In the genomic region with DNA sequence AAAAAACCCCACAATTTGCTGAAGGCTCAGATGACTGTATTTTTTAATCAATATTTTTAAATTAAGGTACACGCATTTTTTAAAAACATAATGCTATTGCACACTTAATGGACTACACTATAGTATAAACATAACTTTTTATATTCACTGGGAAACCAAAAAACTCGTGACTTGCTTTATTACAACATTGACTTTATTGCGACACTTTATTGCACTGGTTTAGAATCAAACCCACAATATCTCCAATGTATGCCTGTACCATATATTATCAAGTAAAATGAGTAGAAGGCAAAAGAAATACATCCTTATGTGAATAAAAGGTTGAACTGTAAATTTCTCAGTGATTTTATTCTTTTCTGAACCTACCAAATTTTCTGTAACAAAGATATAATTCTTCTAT, we compare ENCODE assay signal across 16 cellular contexts. TPM values are rescaled to one million over a fixed set of nuclear protein-coding genes. Genes with fewer than 3 reads are reported as not detected.
DNase-seq lines count a peak whose midpoint lies in the region; ATAC-seq, FAIRE-seq and TF ChIP-seq lines count a peak whose summit lies in the region.
"Had no signal": no experiment of that assay in that cellular context is flagged by ENCODE, and none has a peak within 500 bp of the region (broad histone marks: within the 10 kb centered on the region; RNA-seq: fewer than 3 reads in every experiment).

No MANE protein-coding gene starts in this region.

- POLR2A ChIA-PET in K562 (lab: Yijun Ruan, JAX), result no interaction called here

- H3K4me3 ChIP-seq in HL-60 (replicated peaks; ENCODE audit: insufficient read depth, low read length), result no peak overlapping the region
- no peak overlapping the region for H3K4me3 ChIP-seq in K562
- H3K4me3 ChIP-seq: MG63 had no signal

- CTCF ChIA-PET in K562 (lab: Yijun Ruan, JAX; ENCODE audit: low intra/inter-chr PET ratio), result no interaction called here

- in situ Hi-C loops in K562 (cut with MboI), result no loop called here

- peaks cover 67% of the 10 kb centered on the region for H3K79me2 ChIP-seq in K562 (ENCODE audit: control insufficient read depth, insufficient read depth, low read length)

- peaks cover 33% of the 10 kb centered on the region for H3K36me3 ChIP-seq in K562 (ENCODE audit: control insufficient read depth, insufficient read depth, low read length)

- no peak for TF ChIP-seq EP300 in K562 (IDR thresholded peaks at IDR 0.05; ENCODE audit: low read length)

- BruUV-seq in K562 (replicated peaks; lab: Mats Ljungman, UMichigan), result no TSS peak

- H4K20me1 ChIP-seq in K562 (replicated peaks; ENCODE audit: control insufficient read depth, insufficient read depth, low read length), result peaks cover 7% of the 10 kb centered on the region; the same call in 1 of the 2 replicates

- TF ChIP-seq RAD21 in K562 (CRISPR knock-in tag; conservative IDR thresholded peaks at IDR 0.05 in 1 of 2, IDR thresholded peaks at IDR 0.05 in 1 of 2), result no peak

- no peaks in the 10 kb centered on the region for H3K9me1 ChIP-seq in K562 (ENCODE audit: control insufficient read depth, insufficient read depth, low read length)

- no peak overlapping the region for H3K9ac ChIP-seq in K562 (ENCODE audit: insufficient read depth in 1 of 2, low read depth in 2 of 2, low read length in 2 of 2)

- 78% methylated on average over 3 of the region's 3 CpGs for WGBS in K562 (ENCODE audit: insufficient coverage, low coverage, missing lambda C conversion rate)

- H3K4me2 ChIP-seq in K562 (ENCODE audit: insufficient read depth, low read length), result no peak overlapping the region

- no peaks in the 10 kb centered on the region for H3K9me3 ChIP-seq in K562 (replicated peaks; ENCODE audit: control insufficient read depth, insufficient read depth, low read depth, low read length)
- H3K9me3 ChIP-seq: MG63 had no signal

- FAIRE-seq in K562 (lab: Jason Lieb, UNC), result no peak

- no peak overlapping the region for H3K27ac ChIP-seq in HL-60 (replicated peaks)
- H3K27ac ChIP-seq in K562 (ENCODE audit: extremely low read depth, low read depth, low read length), result no peak overlapping the region

- TF ChIP-seq POLR2A in K562 (conservative IDR thresholded peaks at IDR 0.05), result no peak

- no peak for ATAC-seq in K562
- ATAC-seq: Panc1 had no signal

- DNase-seq in AML-193 (lab: John Stamatoyannopoulos, UW) (peak; percentile 36 to 43), HL-60 (ENCODE audit: low read depth in 1 of 2, low spot score in 1 of 2) (peak; percentile 9 to 33), NOMO-1 treated with dmso at 0.1 percent for 144 hours (lab: John Stamatoyannopoulos, UW; ENCODE audit: unreplicated experiment) (peak; percentile 77), K562 (ENCODE audit: extremely low read depth in 1 of 4, low spot score in 3 of 4) (no peak), epidermal melanocyte (ENCODE audit: insufficient read length, low spot score) (no peak), NCI-H446 treated with DMSO at 0.1 percent for 48 hours (lab: John Stamatoyannopoulos, UW) (no peak)
- no peak for DNase-seq in stimulated activated CD8-positive, alpha-beta memory T cell treated with anti-CD3 and anti-CD28 coated beads, Interleukin-4, amount 100 ng/mL, for 48 hours
- DNase-seq: Calu3; CD4-positive, CD25-positive, alpha-beta regulatory T cell; DMS53; MG63; NCI-H1417; NCI-H187 treated with DMSO at 0.1 percent for 48 hours; NCI-H345; NCI-H526 treated with DMSO at 0.1 percent for 48 hours had no signal

- intact Hi-C loops in K562 (cut with micrococcal nuclease), result no loop called here

- H3K27me3 ChIP-seq in HL-60 (ENCODE audit: insufficient read depth, poor library complexity, severe bottlenecking) (no peaks in the 10 kb centered on the region), K562 (ENCODE audit: control insufficient read depth in 2 of 2, insufficient read depth in 2 of 2, low read length in 2 of 2) (no peaks in the 10 kb centered on the region)
- H3K27me3 ChIP-seq: MG63 had no signal

- peaks cover 4 to 22% of the 10 kb centered on the region in 2 experiments for H3K4me1 ChIP-seq in K562 (replicated peaks in 1 of 2; ENCODE audit: control insufficient read depth in 2 of 2, insufficient read depth in 2 of 2, low read length in 2 of 2)

- no peak overlapping the region for H2AFZ ChIP-seq in K562 (ENCODE audit: low read depth, low read length)

- no peak for TF ChIP-seq CTCF in HL-60 (IDR thresholded peaks at IDR 0.05; ENCODE audit: insufficient read depth, low read length)
- no peak for TF ChIP-seq CTCF in K562 (IDR thresholded peaks at IDR 0.05 in 2 of 3, conservative IDR thresholded peaks at IDR 0.05 in 1 of 3; ENCODE audit: insufficient read depth in 2 of 3, low read depth in 1 of 3, low read length in 3 of 3)

TF ChIP-seq in K562, 482 proteins besides CTCF, POLR2A, EP300 and RAD21 (continues in another document):
- TF ChIP-seq, protein P1, sequence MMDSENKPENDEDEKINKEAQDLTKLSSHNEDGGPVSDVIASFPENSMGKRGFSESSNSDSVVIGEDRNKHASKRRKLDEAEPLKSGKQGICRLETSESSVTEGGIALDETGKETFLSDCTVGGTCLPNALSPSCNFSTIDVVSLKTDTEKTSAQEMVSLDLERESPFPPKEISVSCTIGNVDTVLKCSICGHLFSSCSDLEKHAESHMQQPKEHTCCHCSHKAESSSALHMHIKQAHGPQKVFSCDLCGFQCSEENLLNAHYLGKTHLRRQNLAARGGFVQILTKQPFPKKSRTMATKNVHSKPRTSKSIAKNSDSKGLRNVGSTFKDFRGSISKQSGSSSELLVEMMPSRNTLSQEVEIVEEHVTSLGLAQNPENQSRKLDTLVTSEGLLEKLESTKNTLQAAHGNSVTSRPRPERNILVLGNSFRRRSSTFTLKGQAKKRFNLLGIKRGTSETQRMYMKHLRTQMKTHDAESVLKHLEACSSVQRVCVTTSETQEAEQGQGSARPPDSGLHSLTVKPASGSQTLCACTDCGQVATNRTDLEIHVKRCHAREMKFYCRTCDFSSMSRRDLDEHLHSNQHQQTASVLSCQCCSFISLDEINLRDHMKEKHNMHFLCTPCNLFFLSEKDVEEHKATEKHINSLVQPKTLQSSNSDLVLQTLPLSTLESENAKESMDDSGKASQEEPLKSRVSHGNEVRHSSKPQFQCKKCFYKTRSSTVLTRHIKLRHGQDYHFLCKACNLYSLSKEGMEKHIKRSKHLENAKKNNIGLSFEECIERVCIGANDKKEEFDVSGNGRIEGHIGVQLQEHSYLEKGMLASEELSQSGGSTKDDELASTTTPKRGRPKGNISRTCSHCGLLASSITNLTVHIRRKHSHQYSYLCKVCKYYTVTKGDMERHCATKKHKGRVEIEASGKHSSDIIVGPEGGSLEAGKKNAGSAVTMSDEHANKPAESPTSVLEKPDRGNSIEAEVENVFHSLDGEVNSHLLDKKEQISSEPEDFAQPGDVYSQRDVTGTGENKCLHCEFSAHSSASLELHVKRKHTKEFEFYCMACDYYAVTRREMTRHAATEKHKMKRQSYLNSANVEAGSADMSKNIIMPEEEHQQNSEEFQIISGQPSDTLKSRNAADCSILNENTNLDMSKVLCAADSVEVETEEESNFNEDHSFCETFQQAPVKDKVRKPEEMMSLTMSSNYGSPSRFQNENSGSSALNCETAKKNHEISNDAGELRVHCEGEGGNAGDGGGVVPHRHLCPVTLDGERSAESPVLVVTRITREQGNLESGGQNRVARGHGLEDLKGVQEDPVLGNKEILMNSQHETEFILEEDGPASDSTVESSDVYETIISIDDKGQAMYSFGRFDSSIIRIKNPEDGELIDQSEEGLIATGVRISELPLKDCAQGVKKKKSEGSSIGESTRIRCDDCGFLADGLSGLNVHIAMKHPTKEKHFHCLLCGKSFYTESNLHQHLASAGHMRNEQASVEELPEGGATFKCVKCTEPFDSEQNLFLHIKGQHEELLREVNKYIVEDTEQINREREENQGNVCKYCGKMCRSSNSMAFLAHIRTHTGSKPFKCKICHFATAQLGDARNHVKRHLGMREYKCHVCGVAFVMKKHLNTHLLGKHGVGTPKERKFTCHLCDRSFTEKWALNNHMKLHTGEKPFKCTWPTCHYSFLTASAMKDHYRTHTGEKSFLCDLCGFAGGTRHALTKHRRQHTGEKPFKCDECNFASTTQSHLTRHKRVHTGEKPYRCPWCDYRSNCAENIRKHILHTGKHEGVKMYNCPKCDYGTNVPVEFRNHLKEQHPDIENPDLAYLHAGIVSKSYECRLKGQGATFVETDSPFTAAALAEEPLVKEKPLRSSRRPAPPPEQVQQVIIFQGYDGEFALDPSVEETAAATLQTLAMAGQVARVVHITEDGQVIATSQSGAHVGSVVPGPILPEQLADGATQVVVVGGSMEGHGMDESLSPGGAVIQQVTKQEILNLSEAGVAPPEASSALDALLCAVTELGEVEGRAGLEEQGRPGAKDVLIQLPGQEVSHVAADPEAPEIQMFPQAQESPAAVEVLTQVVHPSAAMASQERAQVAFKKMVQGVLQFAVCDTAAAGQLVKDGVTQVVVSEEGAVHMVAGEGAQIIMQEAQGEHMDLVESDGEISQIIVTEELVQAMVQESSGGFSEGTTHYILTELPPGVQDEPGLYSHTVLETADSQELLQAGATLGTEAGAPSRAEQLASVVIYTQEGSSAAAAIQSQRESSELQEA (IDR thresholded peaks at IDR 0.05; ENCODE audit: low read depth), result no peak
- no peak for TF ChIP-seq CEBPG (CRISPR knock-in tag; IDR thresholded peaks at IDR 0.05)
- TF ChIP-seq CEBPG (tag; conservative IDR thresholded peaks at IDR 0.05 in 1 of 2, IDR thresholded peaks at IDR 0.05 in 1 of 2), result peak; percentile 65 to 86
- no peak for TF ChIP-seq SRSF3 (IDR thresholded peaks at IDR 0.05; ENCODE audit: insufficient read depth, low read length)
- TF ChIP-seq ETS2 (tag; IDR thresholded peaks at IDR 0.05; ENCODE audit: borderline replicate concordance, poor library complexity, severe bottlenecking), result no peak
- no peak for TF ChIP-seq CHD4 (IDR thresholded peaks at IDR 0.05; ENCODE audit: insufficient read depth, insufficient replicate concordance, low read depth, low read length, poor library complexity, severe bottlenecking)

RNA-seq across cellular contexts. Expression of a gene that starts 53.7 kb away (rescaled TPM):
- total RNA-seq in K562 (2011; cell fraction: chromatin; rRNA removed; ENCODE audit: low replicate concordance), result 131 and 332 TPM in 2 replicates
- total RNA-seq in K562 (2011; cell fraction: nucleolus; rRNA removed), result 38.0 and 56.7 TPM in 2 replicates
- 86.9 and 126 TPM in 2 replicates for total RNA-seq in K562 (2011; cell fraction: nucleoplasm; rRNA removed)
- total RNA-seq in K562 (2014; rRNA removed), result 18.1 and 22.6 TPM in 2 replicates
- total RNA-seq in K562 (2014; rRNA removed; fragmentation: Illumina TruSeq; extraction: Trizol), result 37.6 and 47.4 TPM in 2 replicates
- 32.3 and 35.2 TPM in 2 replicates for total RNA-seq in K562 (2015; rRNA removed; fragmentation: Illumina TruSeq; extraction: Trizol)
- total RNA-seq in K562 (2021), result 41.0 and 43.2 TPM in 2 replicates
- polyA plus RNA-seq in K562 (2011; rRNA removed), result 31.7 and 46.6 TPM in 2 replicates
- polyA plus RNA-seq in K562 (2011; cell fraction: cytosol; rRNA removed), result 9.1 and 16.2 TPM in 2 replicates
- polyA plus RNA-seq in K562 (2011; cell fraction: nucleus; rRNA removed), result 58.1 and 62.5 TPM in 2 replicates
- polyA plus RNA-seq in K562 (2012), result 11.7 and 13.1 TPM in 2 replicates
- polyA plus RNA-seq in K562 (2014; fragmentation: Illumina TruSeq; extraction: Trizol), result 18.8 and 19.7 TPM in 2 replicates
- 10 to 100 TPM; 13.9 to 15.9 TPM for polyA plus RNA-seq in K562 (2014; fragmentation: Nextera tagmentation; extraction: Ambion mirVana)
- polyA plus RNA-seq in K562 (2014; rRNA removed), result 14.2 and 17.0 TPM in 2 replicates
- polyA minus RNA-seq in K562 (2011; rRNA and poly(A)+ RNA removed), result 205 and 242 TPM in 2 replicates
- 41.3 and 55.6 TPM in 2 replicates for polyA minus RNA-seq in K562 (2011; cell fraction: cytosol; rRNA and poly(A)+ RNA removed)
- 123 and 176 TPM in 2 replicates for polyA minus RNA-seq in K562 (2011; cell fraction: nucleus; rRNA and poly(A)+ RNA removed)

Comparison
In these comparisons a context has a peak if more than half of its experiments do, and no peak if none do; other contexts are left out.
1. DNase-seq: peak in AML-193 (2 of 2), HL-60 (2 of 2) and NOMO-1 treated with dmso at 0.1 percent for 144 hours (single experiment); none in K562 (0 of 4), epidermal melanocyte (single experiment), stimulated activated CD8-positive, alpha-beta memory T cell treated with anti-CD3 and anti-CD28 coated beads, Interleukin-4, amount 100 ng/mL, for 48 hours (single experiment) and NCI-H446 treated with DMSO at 0.1 percent for 48 hours (single experiment).